1 cellular context compared by ENCODE assay signal in the genomic region with DNA sequence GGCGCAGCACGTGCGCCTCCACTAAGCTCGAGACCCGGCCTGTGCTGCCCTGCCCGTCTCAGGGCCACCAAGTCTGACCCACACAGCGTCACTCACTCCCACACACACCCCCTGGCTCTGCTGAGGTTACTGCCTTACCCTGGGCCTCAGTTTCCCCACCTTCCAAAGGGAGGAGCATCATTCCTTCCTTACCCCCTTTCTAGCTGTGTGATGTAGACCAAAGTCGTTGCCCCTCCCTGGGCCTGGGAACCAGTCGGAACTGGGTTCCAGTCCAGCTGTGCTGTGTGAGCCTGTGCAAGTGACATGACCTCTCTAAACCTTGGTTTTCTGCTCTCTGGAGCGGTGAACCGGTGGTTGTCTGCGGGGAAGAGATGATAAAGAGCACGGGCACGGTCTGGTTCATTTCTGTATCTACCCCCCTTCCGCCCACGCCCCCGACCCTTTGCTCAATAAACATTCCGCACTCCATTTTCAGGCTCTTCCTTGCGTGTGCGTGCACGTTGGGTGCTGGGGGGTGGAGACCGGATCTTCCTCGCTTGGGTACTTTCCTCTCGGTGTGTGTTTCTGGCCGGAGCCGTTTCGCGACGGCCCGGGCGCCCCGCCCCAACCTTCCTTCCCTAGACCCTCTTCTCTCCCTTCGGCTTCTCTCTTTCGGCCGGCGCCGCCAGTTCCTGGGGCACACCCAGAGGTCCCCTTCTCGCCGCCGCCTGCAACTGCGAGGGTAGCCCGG.
TF ChIP-seq lines count a peak whose summit lies in the region.

Gene ZNF581, plus strand, starts transcription at position 647 of the 730 bp plus-strand sequence. CDS start 923 bp downstream, outside the sequence.

TF ChIP-seq in HepG2, 621 proteins besides CTCF, POLR2A, EP300 and RAD21 (continued from another document and continues in another):
- TF ChIP-seq RNF219 (CRISPR knock-in tag; IDR thresholded peaks at IDR 0.05) (no peak), EZH2 (conservative IDR thresholded peaks at IDR 0.05; ENCODE audit: low read depth, low read length) (no peak), AGO2 (optimal IDR thresholded peaks at IDR 0.05; ENCODE audit: low read depth, low read length) (peak; percentile 92), CHD2 (IDR thresholded peaks at IDR 0.05; ENCODE audit: low read depth, low read length) (no peak), GATAD2A (CRISPR knock-in tag; IDR thresholded peaks at IDR 0.05) (peak; percentile 69), MTF1 (CRISPR knock-in tag; IDR thresholded peaks at IDR 0.05) (no peak), ELF4 (CRISPR knock-in tag; IDR thresholded peaks at IDR 0.05; ENCODE audit: borderline replicate concordance) (peak; percentile 14; the same call in 1 of the 2 replicates), ZNF605 (CRISPR knock-in tag; IDR thresholded peaks at IDR 0.05) (peak; percentile 54), ZFP41 (CRISPR knock-in tag; IDR thresholded peaks at IDR 0.05; ENCODE audit: borderline replicate concordance) (no peak), ZMYM2 (CRISPR knock-in tag; IDR thresholded peaks at IDR 0.05) (no peak), CENPX (CRISPR knock-in tag; IDR thresholded peaks at IDR 0.05) (no peak), FOXK2 (IDR thresholded peaks at IDR 0.05) (no peak), ZNF580 (CRISPR knock-in tag; IDR thresholded peaks at IDR 0.05; ENCODE audit: borderline replicate concordance, low read depth) (peak; percentile 22; the same call in 1 of the 2 replicates), ZC3H4 (CRISPR knock-in tag; IDR thresholded peaks at IDR 0.05; ENCODE audit: borderline replicate concordance) (no peak), ZNF224 (CRISPR knock-in tag; IDR thresholded peaks at IDR 0.05) (no peak), CAMTA2 (CRISPR knock-in tag; IDR thresholded peaks at IDR 0.05; ENCODE audit: borderline replicate concordance) (no peak), TMF1 (CRISPR knock-in tag; IDR thresholded peaks at IDR 0.05; ENCODE audit: low read depth) (no peak), SP1 (IDR thresholded peaks at IDR 0.05) (no peak), SP1 (CRISPR knock-in tag; IDR thresholded peaks at IDR 0.05) (peak; percentile 75), EED (CRISPR knock-in tag; IDR thresholded peaks at IDR 0.05) (no peak), DR1 (CRISPR knock-in tag; IDR thresholded peaks at IDR 0.05) (no peak), SATB2 (CRISPR knock-in tag; IDR thresholded peaks at IDR 0.05) (no peak), TBP (CRISPR knock-in tag; IDR thresholded peaks at IDR 0.05) (no peak), TERF1 (CRISPR knock-in tag; IDR thresholded peaks at IDR 0.05) (no peak), ZNF839 (CRISPR knock-in tag; IDR thresholded peaks at IDR 0.05; ENCODE audit: borderline replicate concordance) (no peak), HNF4A (CRISPR knock-in tag; IDR thresholded peaks at IDR 0.05) (no peak), ELF3 (CRISPR knock-in tag; IDR thresholded peaks at IDR 0.05) (peak; percentile 60), PHF8 (CRISPR knock-in tag; IDR thresholded peaks at IDR 0.05) (peak; percentile 75), ZBTB2 (CRISPR knock-in tag; IDR thresholded peaks at IDR 0.05; ENCODE audit: low read depth) (peak; percentile 37; the same call in 1 of the 2 replicates), ZFYVE20 (CRISPR knock-in tag; IDR thresholded peaks at IDR 0.05; ENCODE audit: borderline replicate concordance, low read depth) (no peak), RAD51 (IDR thresholded peaks at IDR 0.05; ENCODE audit: borderline replicate concordance) (no peak), PAXIP1 (CRISPR knock-in tag; conservative IDR thresholded peaks at IDR 0.05) (peak; percentile 37; the same call in 1 of the 2 replicates), ZNF879 (CRISPR knock-in tag; IDR thresholded peaks at IDR 0.05) (no peak), ZSCAN30 (CRISPR knock-in tag; IDR thresholded peaks at IDR 0.05) (no peak), ZNF619 (CRISPR knock-in tag; IDR thresholded peaks at IDR 0.05) (peak; percentile 42; the same call in 1 of the 2 replicates), SMC3 (IDR thresholded peaks at IDR 0.05; ENCODE audit: low read length) (no peak), SRF (IDR thresholded peaks at IDR 0.05; ENCODE audit: low read depth, low read length) (0 out of 2 replicates have a peak, but pooled peaks have one; percentile 39), NCOA1 (CRISPR knock-in tag; IDR thresholded peaks at IDR 0.05) (no peak)
- TF ChIP-seq, protein P1, sequence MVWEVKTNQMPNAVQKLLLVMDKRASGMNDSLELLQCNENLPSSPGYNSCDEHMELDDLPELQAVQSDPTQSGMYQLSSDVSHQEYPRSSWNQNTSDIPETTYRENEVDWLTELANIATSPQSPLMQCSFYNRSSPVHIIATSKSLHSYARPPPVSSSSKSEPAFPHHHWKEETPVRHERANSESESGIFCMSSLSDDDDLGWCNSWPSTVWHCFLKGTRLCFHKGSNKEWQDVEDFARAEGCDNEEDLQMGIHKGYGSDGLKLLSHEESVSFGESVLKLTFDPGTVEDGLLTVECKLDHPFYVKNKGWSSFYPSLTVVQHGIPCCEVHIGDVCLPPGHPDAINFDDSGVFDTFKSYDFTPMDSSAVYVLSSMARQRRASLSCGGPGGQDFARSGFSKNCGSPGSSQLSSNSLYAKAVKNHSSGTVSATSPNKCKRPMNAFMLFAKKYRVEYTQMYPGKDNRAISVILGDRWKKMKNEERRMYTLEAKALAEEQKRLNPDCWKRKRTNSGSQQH (CRISPR knock-in tag; IDR thresholded peaks at IDR 0.05; ENCODE audit: low read depth): no peak
- TF ChIP-seq, protein P2, sequence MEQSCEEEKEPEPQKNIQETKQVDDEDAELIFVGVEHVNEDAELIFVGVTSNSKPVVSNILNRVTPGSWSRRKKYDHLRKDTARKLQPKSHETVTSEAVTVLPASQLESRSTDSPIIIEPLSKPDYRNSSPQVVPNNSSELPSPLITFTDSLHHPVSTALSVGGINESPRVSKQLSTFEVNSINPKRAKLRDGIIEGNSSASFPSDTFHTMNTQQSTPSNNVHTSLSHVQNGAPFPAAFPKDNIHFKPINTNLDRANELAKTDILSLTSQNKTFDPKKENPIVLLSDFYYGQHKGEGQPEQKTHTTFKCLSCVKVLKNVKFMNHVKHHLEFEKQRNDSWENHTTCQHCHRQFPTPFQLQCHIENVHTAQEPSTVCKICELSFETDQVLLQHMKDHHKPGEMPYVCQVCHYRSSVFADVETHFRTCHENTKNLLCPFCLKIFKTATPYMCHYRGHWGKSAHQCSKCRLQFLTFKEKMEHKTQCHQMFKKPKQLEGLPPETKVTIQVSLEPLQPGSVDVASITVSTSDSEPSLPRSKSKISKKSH (CRISPR knock-in tag; IDR thresholded peaks at IDR 0.05; ENCODE audit: borderline replicate concordance): no peak; the same call in 1 of the 2 replicates
- TF ChIP-seq, protein P3, sequence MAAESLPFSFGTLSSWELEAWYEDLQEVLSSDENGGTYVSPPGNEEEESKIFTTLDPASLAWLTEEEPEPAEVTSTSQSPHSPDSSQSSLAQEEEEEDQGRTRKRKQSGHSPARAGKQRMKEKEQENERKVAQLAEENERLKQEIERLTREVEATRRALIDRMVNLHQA (CRISPR knock-in tag; IDR thresholded peaks at IDR 0.05): no peak
- TF ChIP-seq, protein P4, sequence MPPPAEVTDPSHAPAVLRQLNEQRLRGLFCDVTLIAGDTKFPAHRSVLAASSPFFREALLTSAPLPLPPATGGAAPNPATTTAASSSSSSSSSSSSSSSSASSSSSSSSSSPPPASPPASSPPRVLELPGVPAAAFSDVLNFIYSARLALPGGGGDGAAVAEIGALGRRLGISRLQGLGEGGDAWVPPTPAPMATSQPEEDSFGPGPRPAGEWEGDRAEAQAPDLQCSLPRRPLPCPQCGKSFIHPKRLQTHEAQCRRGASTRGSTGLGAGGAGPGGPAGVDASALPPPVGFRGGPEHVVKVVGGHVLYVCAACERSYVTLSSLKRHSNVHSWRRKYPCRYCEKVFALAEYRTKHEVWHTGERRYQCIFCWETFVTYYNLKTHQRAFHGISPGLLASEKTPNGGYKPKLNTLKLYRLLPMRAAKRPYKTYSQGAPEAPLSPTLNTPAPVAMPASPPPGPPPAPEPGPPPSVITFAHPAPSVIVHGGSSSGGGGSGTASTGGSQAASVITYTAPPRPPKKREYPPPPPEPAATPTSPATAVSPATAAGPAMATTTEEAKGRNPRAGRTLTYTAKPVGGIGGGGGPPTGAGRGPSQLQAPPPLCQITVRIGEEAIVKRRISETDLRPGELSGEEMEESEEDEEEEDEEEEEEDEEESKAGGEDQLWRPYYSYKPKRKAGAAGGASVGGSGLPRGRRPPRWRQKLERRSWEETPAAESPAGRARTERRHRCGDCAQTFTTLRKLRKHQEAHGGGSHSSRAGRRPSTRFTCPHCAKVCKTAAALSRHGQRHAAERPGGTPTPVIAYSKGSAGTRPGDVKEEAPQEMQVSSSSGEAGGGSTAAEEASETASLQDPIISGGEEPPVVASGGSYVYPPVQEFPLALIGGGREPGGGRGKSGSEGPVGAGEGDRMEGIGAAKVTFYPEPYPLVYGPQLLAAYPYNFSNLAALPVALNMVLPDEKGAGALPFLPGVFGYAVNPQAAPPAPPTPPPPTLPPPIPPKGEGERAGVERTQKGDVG (CRISPR knock-in tag; IDR thresholded peaks at IDR 0.05; ENCODE audit: borderline replicate concordance): 0 out of 2 replicates have a peak, but pooled peaks have one; percentile 44
